18 cellular contexts compared by ENCODE assay signal in the genomic region with DNA sequence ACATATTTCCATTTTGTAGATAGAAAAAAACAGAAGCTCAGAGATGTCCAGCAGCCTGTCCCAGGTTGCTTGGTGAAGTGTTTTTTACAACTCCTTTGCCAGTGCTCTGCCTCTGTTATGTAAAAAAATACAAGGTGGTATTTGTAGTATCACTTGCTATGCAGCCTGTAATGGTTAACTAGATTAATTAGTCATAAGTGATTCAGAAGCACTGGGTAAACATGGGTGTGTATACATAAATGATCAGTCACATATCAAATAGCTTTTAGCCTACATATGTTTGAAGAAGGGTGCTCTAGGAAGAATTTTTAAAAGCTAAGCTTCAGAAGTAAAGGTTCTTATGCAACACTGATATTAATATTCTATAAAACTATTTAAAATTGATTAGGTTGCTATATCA.
A peak's percentile ranks its signal among the peaks of the same experiment; 100 is the strongest.
DNase-seq lines count a peak whose midpoint lies in the region; ATAC-seq and TF ChIP-seq lines count a peak whose summit lies in the region.
"Had no signal": no experiment of that assay in that cellular context is flagged by ENCODE, and none has a peak within 500 bp of the region (broad histone marks: within the 10 kb centered on the region; RNA-seq: fewer than 3 reads in every experiment).

No MANE protein-coding gene starts in this region.

- H3K4me3 Mint-ChIP-seq in naive thymus-derived CD4-positive, alpha-beta T cell: no peak overlapping the region
- H3K4me3 Mint-ChIP-seq: effector memory CD8-positive, alpha-beta T cell had no signal

- no peaks in the 10 kb centered on the region for H3K36me3 ChIP-seq in RWPE2 (ENCODE audit: low read depth)
- no peaks in the 10 kb centered on the region for H3K36me3 ChIP-seq in lower lobe of right lung
- no peaks in the 10 kb centered on the region for H3K36me3 ChIP-seq in spleen
- H3K36me3 ChIP-seq in naive thymus-derived CD4-positive, alpha-beta T cell (ENCODE audit: control insufficient read depth in 2 of 3, insufficient read depth in 3 of 3, low read length in 3 of 3): no peaks in the 10 kb centered on the region

- TF ChIP-seq POLR2A in spleen (IDR thresholded peaks at IDR 0.05): no peak

- no peak overlapping the region for H3K27ac Mint-ChIP-seq in naive thymus-derived CD4-positive, alpha-beta T cell
- H3K27ac Mint-ChIP-seq: effector memory CD8-positive, alpha-beta T cell had no signal

- POLR2A ChIA-PET in naive thymus-derived CD4-positive, alpha-beta T cell (lab: Charles Lee): no interaction called here

- DNase-seq in DMS53 treated with DMSO at 0.1 percent for 48 hours (lab: John Stamatoyannopoulos, UW; ENCODE audit: unreplicated experiment): peak; percentile 82
- DNase-seq in NCI-H2029 (lab: John Stamatoyannopoulos, UW): peak; percentile 2
- no peak for DNase-seq in RWPE2 (ENCODE audit: low spot score)
- DNase-seq in lower lobe of right lung: no peak
- DNase-seq in spleen: no peak
- no peak for DNase-seq in head of caudate nucleus
- DNase-seq in NCI-H1694 (lab: John Stamatoyannopoulos, UW): no peak
- no peak for DNase-seq in naive thymus-derived CD4-positive, alpha-beta T cell
- DNase-seq: activated CD4-positive, alpha-beta T cell treated with anti-CD3 and anti-CD28 coated beads, Interleukin-2, amount 50 U/mL, for 1 hour; activated naive CD4-positive, alpha-beta T cell; aorta; effector memory CD8-positive, alpha-beta T cell; GDM1; NCI-H2081 treated with DMSO at 0.1 percent for 48 hours; psoas muscle; stimulated activated CD8-positive, alpha-beta memory T cell treated with anti-CD3 and anti-CD28 coated beads, Interleukin-4, amount 100 ng/mL, for 48 hours had no signal

- H3K4me1 ChIP-seq in RWPE2 (ENCODE audit: insufficient read depth, poor library complexity, severe bottlenecking) (peaks cover 10% of the 10 kb centered on the region), lower lobe of right lung (no peaks in the 10 kb centered on the region), spleen (no peaks in the 10 kb centered on the region)
- H3K4me1 ChIP-seq in naive thymus-derived CD4-positive, alpha-beta T cell (ENCODE audit: control insufficient read depth in 2 of 2, insufficient read depth in 2 of 2, low read length in 2 of 2): no peaks in the 10 kb centered on the region
- H3K4me1 ChIP-seq: psoas muscle had no signal

- TF ChIP-seq CTCF in RWPE2 (IDR thresholded peaks at IDR 0.05; ENCODE audit: poor library complexity, severe bottlenecking) (no peak), lower lobe of right lung (IDR thresholded peaks at IDR 0.05) (no peak), spleen (IDR thresholded peaks at IDR 0.05 in 8 of 11, conservative IDR thresholded peaks at IDR 0.05 in 3 of 11) (no peak)

- intact Hi-C loops in lower lobe of right lung (cut with DNase I): no loop called here
- intact Hi-C loops in spleen (cut with DNase I; ENCODE audit: low total_unique reads): no loop called here
- intact Hi-C loops in head of caudate nucleus (cut with DNase I): no loop called here
- intact Hi-C loops in naive thymus-derived CD4-positive, alpha-beta T cell (cut with micrococcal nuclease): no loop called here

- CTCF ChIA-PET in naive thymus-derived CD4-positive, alpha-beta T cell (lab: Charles Lee): no interaction called here

- peaks cover 0 to 5% (median 0%) of the 10 kb centered on the region in 11 donors for H3K9me3 Mint-ChIP-seq in naive thymus-derived CD4-positive, alpha-beta T cell
- H3K9me3 Mint-ChIP-seq: effector memory CD8-positive, alpha-beta T cell had no signal

- peaks cover 0 to 2% (median 0%) of the 10 kb centered on the region in 5 donors for H3K27me3 Mint-ChIP-seq in naive thymus-derived CD4-positive, alpha-beta T cell
- H3K27me3 Mint-ChIP-seq: effector memory CD8-positive, alpha-beta T cell had no signal

- H3K36me3 Mint-ChIP-seq in naive thymus-derived CD4-positive, alpha-beta T cell: no peaks in the 10 kb centered on the region

- H3K4me3 ChIP-seq in RWPE2 (ENCODE audit: severe bottlenecking) (no peak overlapping the region), lower lobe of right lung (no peak overlapping the region), spleen (no peak overlapping the region)
- no peak overlapping the region for H3K4me3 ChIP-seq in naive thymus-derived CD4-positive, alpha-beta T cell (ENCODE audit: low read length)
- H3K4me3 ChIP-seq: GM12878, psoas muscle had no signal

- H3K27me3 ChIP-seq in RWPE2 (ENCODE audit: insufficient read depth, poor library complexity, severe bottlenecking): no peaks in the 10 kb centered on the region
- no peaks in the 10 kb centered on the region for H3K27me3 ChIP-seq in lower lobe of right lung (ENCODE audit: low read depth)
- no peaks in the 10 kb centered on the region for H3K27me3 ChIP-seq in spleen (replicated peaks in 1 of 7)
- no peaks in the 10 kb centered on the region for H3K27me3 ChIP-seq in naive thymus-derived CD4-positive, alpha-beta T cell (ENCODE audit: control insufficient read depth in 2 of 2, insufficient read depth in 2 of 2, low read length in 2 of 2)

- no peaks in the 10 kb centered on the region for H3K9me3 ChIP-seq in RWPE2 (ENCODE audit: severe bottlenecking)
- H3K9me3 ChIP-seq in lower lobe of right lung: no peaks in the 10 kb centered on the region
- peaks cover 0 to 9% (median 0%) of the 10 kb centered on the region in 8 donors for H3K9me3 ChIP-seq in spleen
- H3K9me3 ChIP-seq in naive thymus-derived CD4-positive, alpha-beta T cell (ENCODE audit: control insufficient read depth in 2 of 3, low read length in 3 of 3): no peaks in the 10 kb centered on the region

- H3K27ac ChIP-seq in RWPE2 (ENCODE audit: poor library complexity, severe bottlenecking): no peak overlapping the region
- H3K27ac ChIP-seq in lower lobe of right lung: peak overlapping the region; percentile 13
- H3K27ac ChIP-seq in spleen: no peak overlapping the region
- no peak overlapping the region for H3K27ac ChIP-seq in naive thymus-derived CD4-positive, alpha-beta T cell (ENCODE audit: low read depth, low read length)
- H3K27ac ChIP-seq: psoas muscle had no signal

- H3K4me1 Mint-ChIP-seq in naive thymus-derived CD4-positive, alpha-beta T cell: no peaks in the 10 kb centered on the region

- ATAC-seq in RWPE2 (ENCODE audit: low read depth) (peak; percentile 55; the same call in 1 of the 3 replicates), lower lobe of right lung (peak; percentile 76 to 92)
- ATAC-seq in naive thymus-derived CD4-positive, alpha-beta T cell: no peak
- ATAC-seq: effector memory CD8-positive, alpha-beta T cell; GM12878; psoas muscle; Right ventricle myocardium inferior had no signal

Comparison
In these comparisons a context has a peak if more than half of its experiments do, and no peak if none do; other contexts are left out.
1. DNase-seq: peak in DMS53 treated with DMSO at 0.1 percent for 48 hours (single experiment) and NCI-H2029 (single experiment); none in RWPE2 (single experiment), lower lobe of right lung (single experiment), spleen (single experiment), head of caudate nucleus (0 of 42), NCI-H1694 (single experiment) and naive thymus-derived CD4-positive, alpha-beta T cell (0 of 9).